2 cellular contexts compared by ENCODE assay signal in the genomic region with DNA sequence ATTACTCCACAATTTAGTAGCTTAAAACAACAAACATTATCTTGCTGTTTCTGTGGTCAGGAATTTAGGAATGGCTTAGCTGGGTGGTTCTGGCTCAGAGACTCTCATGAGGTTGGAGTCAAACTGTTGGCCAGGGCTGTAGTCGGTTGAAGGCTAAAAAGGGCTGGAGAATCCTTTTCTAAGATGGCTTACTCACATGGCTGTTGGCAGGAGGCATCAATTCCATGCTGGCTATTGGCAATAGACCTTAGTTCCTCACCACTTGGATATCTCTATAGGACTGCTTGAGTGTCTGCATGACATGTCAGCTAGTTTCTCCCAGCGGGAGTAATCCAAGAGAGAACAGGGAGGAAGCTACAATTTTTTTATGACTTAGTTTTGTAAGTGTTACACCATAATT.
TF ChIP-seq lines count a peak whose summit lies in the region.

No MANE protein-coding gene starts in this region.

TF ChIP-seq in liver, 16 proteins besides CTCF, POLR2A, EP300 and RAD21:
- TF ChIP-seq, protein P1, sequence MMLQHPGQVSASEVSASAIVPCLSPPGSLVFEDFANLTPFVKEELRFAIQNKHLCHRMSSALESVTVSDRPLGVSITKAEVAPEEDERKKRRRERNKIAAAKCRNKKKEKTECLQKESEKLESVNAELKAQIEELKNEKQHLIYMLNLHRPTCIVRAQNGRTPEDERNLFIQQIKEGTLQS (IDR thresholded peaks at IDR 0.05) = no peak
- TF ChIP-seq, protein P2, sequence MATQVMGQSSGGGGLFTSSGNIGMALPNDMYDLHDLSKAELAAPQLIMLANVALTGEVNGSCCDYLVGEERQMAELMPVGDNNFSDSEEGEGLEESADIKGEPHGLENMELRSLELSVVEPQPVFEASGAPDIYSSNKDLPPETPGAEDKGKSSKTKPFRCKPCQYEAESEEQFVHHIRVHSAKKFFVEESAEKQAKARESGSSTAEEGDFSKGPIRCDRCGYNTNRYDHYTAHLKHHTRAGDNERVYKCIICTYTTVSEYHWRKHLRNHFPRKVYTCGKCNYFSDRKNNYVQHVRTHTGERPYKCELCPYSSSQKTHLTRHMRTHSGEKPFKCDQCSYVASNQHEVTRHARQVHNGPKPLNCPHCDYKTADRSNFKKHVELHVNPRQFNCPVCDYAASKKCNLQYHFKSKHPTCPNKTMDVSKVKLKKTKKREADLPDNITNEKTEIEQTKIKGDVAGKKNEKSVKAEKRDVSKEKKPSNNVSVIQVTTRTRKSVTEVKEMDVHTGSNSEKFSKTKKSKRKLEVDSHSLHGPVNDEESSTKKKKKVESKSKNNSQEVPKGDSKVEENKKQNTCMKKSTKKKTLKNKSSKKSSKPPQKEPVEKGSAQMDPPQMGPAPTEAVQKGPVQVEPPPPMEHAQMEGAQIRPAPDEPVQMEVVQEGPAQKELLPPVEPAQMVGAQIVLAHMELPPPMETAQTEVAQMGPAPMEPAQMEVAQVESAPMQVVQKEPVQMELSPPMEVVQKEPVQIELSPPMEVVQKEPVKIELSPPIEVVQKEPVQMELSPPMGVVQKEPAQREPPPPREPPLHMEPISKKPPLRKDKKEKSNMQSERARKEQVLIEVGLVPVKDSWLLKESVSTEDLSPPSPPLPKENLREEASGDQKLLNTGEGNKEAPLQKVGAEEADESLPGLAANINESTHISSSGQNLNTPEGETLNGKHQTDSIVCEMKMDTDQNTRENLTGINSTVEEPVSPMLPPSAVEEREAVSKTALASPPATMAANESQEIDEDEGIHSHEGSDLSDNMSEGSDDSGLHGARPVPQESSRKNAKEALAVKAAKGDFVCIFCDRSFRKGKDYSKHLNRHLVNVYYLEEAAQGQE (IDR thresholded peaks at IDR 0.05) = no peak
- TF ChIP-seq, protein P3, sequence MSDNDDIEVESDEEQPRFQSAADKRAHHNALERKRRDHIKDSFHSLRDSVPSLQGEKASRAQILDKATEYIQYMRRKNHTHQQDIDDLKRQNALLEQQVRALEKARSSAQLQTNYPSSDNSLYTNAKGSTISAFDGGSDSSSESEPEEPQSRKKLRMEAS (IDR thresholded peaks at IDR 0.05) = no peak
- TF ChIP-seq RXRA (IDR thresholded peaks at IDR 0.05) (no peak), HNF4A (conservative IDR thresholded peaks at IDR 0.05) (no peak), FOXA1 (IDR thresholded peaks at IDR 0.05) (no peak), HNF4G (IDR thresholded peaks at IDR 0.05) (no peak), FOXA2 (IDR thresholded peaks at IDR 0.05) (no peak), JUND (IDR thresholded peaks at IDR 0.05) (no peak), TAF1 (conservative IDR thresholded peaks at IDR 0.05) (no peak), EGR1 (IDR thresholded peaks at IDR 0.05; ENCODE audit: low read depth in 2 of 2) (no peak), SP1 (IDR thresholded peaks at IDR 0.05) (no peak), YY1 (IDR thresholded peaks at IDR 0.05) (no peak), NR2F2 (IDR thresholded peaks at IDR 0.05) (no peak), GABPA (IDR thresholded peaks at IDR 0.05 in 1 of 2, conservative IDR thresholded peaks at IDR 0.05 in 1 of 2) (no peak)
- TF ChIP-seq, protein P4, sequence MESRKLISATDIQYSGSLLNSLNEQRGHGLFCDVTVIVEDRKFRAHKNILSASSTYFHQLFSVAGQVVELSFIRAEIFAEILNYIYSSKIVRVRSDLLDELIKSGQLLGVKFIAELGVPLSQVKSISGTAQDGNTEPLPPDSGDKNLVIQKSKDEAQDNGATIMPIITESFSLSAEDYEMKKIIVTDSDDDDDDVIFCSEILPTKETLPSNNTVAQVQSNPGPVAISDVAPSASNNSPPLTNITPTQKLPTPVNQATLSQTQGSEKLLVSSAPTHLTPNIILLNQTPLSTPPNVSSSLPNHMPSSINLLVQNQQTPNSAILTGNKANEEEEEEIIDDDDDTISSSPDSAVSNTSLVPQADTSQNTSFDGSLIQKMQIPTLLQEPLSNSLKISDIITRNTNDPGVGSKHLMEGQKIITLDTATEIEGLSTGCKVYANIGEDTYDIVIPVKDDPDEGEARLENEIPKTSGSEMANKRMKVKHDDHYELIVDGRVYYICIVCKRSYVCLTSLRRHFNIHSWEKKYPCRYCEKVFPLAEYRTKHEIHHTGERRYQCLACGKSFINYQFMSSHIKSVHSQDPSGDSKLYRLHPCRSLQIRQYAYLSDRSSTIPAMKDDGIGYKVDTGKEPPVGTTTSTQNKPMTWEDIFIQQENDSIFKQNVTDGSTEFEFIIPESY (IDR thresholded peaks at IDR 0.05) = no peak
TF ChIP-seq in liver: peak in this region for 0.

TF ChIP-seq in HepG2, 621 proteins besides CTCF, POLR2A, EP300 and RAD21:
- no peak for TF ChIP-seq PRPF4 (IDR thresholded peaks at IDR 0.05; ENCODE audit: low read depth, low read length, poor library complexity, severe bottlenecking)
- TF ChIP-seq FOXC1 (CRISPR knock-in tag; IDR thresholded peaks at IDR 0.05; ENCODE audit: borderline replicate concordance) = no peak
- TF ChIP-seq SALL1 (CRISPR knock-in tag; IDR thresholded peaks at IDR 0.05) = no peak
- TF ChIP-seq NR2F6 (IDR thresholded peaks at IDR 0.05) = no peak
- TF ChIP-seq NR2F6 (CRISPR knock-in tag; IDR thresholded peaks at IDR 0.05) = no peak
- TF ChIP-seq HOXA7 (CRISPR knock-in tag; IDR thresholded peaks at IDR 0.05) = no peak
- TF ChIP-seq ETV5 (CRISPR knock-in tag; IDR thresholded peaks at IDR 0.05; ENCODE audit: borderline replicate concordance) = no peak
- TF ChIP-seq NFKBIZ (CRISPR knock-in tag; IDR thresholded peaks at IDR 0.05) = no peak
- TF ChIP-seq HOXA9 (CRISPR knock-in tag; IDR thresholded peaks at IDR 0.05; ENCODE audit: borderline replicate concordance) = no peak
- no peak for TF ChIP-seq ZNF460 (CRISPR knock-in tag; IDR thresholded peaks at IDR 0.05; ENCODE audit: borderline replicate concordance)
- TF ChIP-seq, protein P5, sequence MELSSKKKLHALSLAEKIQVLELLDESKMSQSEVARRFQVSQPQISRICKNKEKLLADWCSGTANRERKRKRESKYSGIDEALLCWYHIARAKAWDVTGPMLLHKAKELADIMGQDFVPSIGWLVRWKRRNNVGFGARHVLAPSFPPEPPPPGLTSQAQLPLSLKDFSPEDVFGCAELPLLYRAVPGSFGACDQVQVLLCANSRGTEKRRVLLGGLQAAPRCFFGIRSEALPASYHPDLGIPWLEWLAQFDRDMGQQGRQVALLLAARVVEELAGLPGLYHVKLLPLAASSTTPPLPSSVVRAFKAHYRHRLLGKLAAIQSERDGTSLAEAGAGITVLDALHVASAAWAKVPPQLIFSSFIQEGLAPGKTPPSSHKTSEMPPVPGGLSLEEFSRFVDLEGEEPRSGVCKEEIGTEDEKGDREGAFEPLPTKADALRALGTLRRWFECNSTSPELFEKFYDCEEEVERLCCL (CRISPR knock-in tag; IDR thresholded peaks at IDR 0.05; ENCODE audit: borderline replicate concordance) = no peak
- no peak for TF ChIP-seq ZNF230 (CRISPR knock-in tag; IDR thresholded peaks at IDR 0.05)
- TF ChIP-seq ZNF484 (CRISPR knock-in tag; IDR thresholded peaks at IDR 0.05; ENCODE audit: borderline replicate concordance, low read depth) = no peak
- TF ChIP-seq TCF12 (IDR thresholded peaks at IDR 0.05) = no peak
- no peak for TF ChIP-seq TCF12 (CRISPR knock-in tag; IDR thresholded peaks at IDR 0.05)
- no peak for TF ChIP-seq SNAI1 (CRISPR knock-in tag; IDR thresholded peaks at IDR 0.05; ENCODE audit: borderline replicate concordance)
- no peak for TF ChIP-seq SCMH1 (CRISPR knock-in tag; IDR thresholded peaks at IDR 0.05; ENCODE audit: borderline replicate concordance)
- no peak for TF ChIP-seq ZNF143 (CRISPR knock-in tag; IDR thresholded peaks at IDR 0.05)
